In genomic region chr6:33205172-33206026, GRCh38 we compare ENCODE assay signal across 8 cellular contexts. TPM values are rescaled to one million over a fixed set of nuclear protein-coding genes. Genes with fewer than 3 reads are reported as not detected.
DNase-seq lines count a peak whose midpoint lies in the region; ATAC-seq, FAIRE-seq and TF ChIP-seq lines count a peak whose summit lies in the region.

No MANE protein-coding gene starts in this region.

- H3K27me3 Mint-ChIP-seq in memory B cell, result no peaks in the 10 kb centered on the region

- peak overlapping the region; percentile 11 for H2AFZ ChIP-seq in GM12878 (ENCODE audit: control insufficient read depth, low read depth, low read length)

- TF ChIP-seq RAD21 in GM12878 (IDR thresholded peaks at IDR 0.05; ENCODE audit: insufficient read depth, low read depth, low read length), result peak; percentile 27; the same call in 1 of the 2 replicates

- RAD21 ChIA-PET in GM12878 (lab: Charles Lee; ENCODE audit: unreplicated experiment), result interaction anchor here (2.9 kb wide), 1 partner anchor 44 kb away, joined by 25 read pairs; no protein-coding TSS in a partner anchor

- POLR2A ChIA-PET in GM12878 (lab: Charles Lee), result interaction anchor here (0.5 to 1.2 kb wide), 5 partner anchors 10 to 249 kb away, joined by 3 to 5 read pairs (median 3); partner anchors contain the start of gene ZBTB9

- TF ChIP-seq CTCF in GM12872 (IDR thresholded peaks at IDR 0.05; ENCODE audit: insufficient read depth, low read depth, low read length) (peak; percentile 48; the same call in 2 of the 3 replicates), NB4 (IDR thresholded peaks at IDR 0.05; ENCODE audit: low read depth, low read length) (peak; percentile 11), GM12878 (IDR thresholded peaks at IDR 0.05 in 2 of 3, conservative IDR thresholded peaks at IDR 0.05 in 1 of 3; ENCODE audit: control insufficient read depth in 2 of 3, extremely low read depth in 1 of 3, insufficient read depth in 1 of 3, low read depth in 3 of 3, low read length in 3 of 3) (peak; percentile 11 to 26 (median 25); a peak in 4 of 6 replicates), upper lobe of left lung (IDR thresholded peaks at IDR 0.05) (no peak)

- H3K27me3 ChIP-seq in GM12878 (replicated peaks in 1 of 2; ENCODE audit: control insufficient read depth in 2 of 2, insufficient read depth in 2 of 2, low read length in 1 of 2) (no peaks in the 10 kb centered on the region), upper lobe of left lung (no peaks in the 10 kb centered on the region)

- H3K9me3 Mint-ChIP-seq in memory B cell, result no peaks in the 10 kb centered on the region

- H3K4me1 Mint-ChIP-seq in memory B cell, result peaks cover 47% of the 10 kb centered on the region

- H3K4me3 Mint-ChIP-seq in memory B cell, result peak overlapping the region; percentile 94

- peaks cover 23% of the 10 kb centered on the region for H3K36me3 Mint-ChIP-seq in memory B cell

- FAIRE-seq in GM12878 (lab: Jason Lieb, UNC), result no peak

- H3K36me3 ChIP-seq in GM12878 (ENCODE audit: control insufficient read depth in 2 of 2, insufficient read depth in 2 of 2, low read length in 1 of 2) (peaks cover 8 to 20% of the 10 kb centered on the region in 2 experiments), upper lobe of left lung (peaks cover 9 to 33% (median 23%) of the 10 kb centered on the region in 4 donors)

- TF ChIP-seq EP300 in GM12878 (IDR thresholded peaks at IDR 0.05; ENCODE audit: borderline replicate concordance in 1 of 2, control insufficient read depth in 1 of 2, low read depth in 2 of 2, low read length in 2 of 2) (no peak), upper lobe of left lung (IDR thresholded peaks at IDR 0.05) (no peak)

- H3K79me2 ChIP-seq in GM12878 (ENCODE audit: control insufficient read depth, insufficient read depth, low read length), result peaks cover 24% of the 10 kb centered on the region

- DNase-seq in NB4 (ENCODE audit: low read depth), result peak; percentile 31
- no peak for DNase-seq in GM12878 (ENCODE audit: low read depth, low spot score)
- DNase-seq in memory B cell (ENCODE audit: low spot score in 2 of 2), result no peak
- no peak for DNase-seq in upper lobe of left lung
- no peak for DNase-seq in pons (ENCODE audit: low spot score)
- no peak for DNase-seq in NCI-H510A (lab: John Stamatoyannopoulos, UW)

- in situ Hi-C loops in GM12878 (cut with MboI), result no loop called here

- H3K4me3 ChIP-seq in NB4 (ENCODE audit: low read depth, low read length) (no peak overlapping the region), GM12878 (peak overlapping the region; percentile 94), upper lobe of left lung (peak overlapping the region in 3 of 4 donors; percentile 63 to 80 (median 78))

- no peaks in the 10 kb centered on the region for H3K9me3 ChIP-seq in GM12878 (replicated peaks; ENCODE audit: control insufficient read depth, insufficient read depth, low read length)
- H3K9me3 ChIP-seq in upper lobe of left lung, result no peaks in the 10 kb centered on the region

- H3K27ac Mint-ChIP-seq in memory B cell, result peak overlapping the region; percentile 0

- H3K4me1 ChIP-seq in GM12878 (ENCODE audit: control insufficient read depth, insufficient read depth, low read length), result peaks cover 33% of the 10 kb centered on the region
- H3K4me1 ChIP-seq in upper lobe of left lung, result peaks cover 46 to 67% (median 47%) of the 10 kb centered on the region in 4 donors

- SMC1A ChIA-PET in GM12878 (lab: Charles Lee; ENCODE audit: uncharacterized antibody, unreplicated experiment), result interaction anchor here (1.0 to 1.3 kb wide), 2 partner anchors 41 to 43 kb away, joined by 3 to 8 read pairs; no protein-coding TSS in a partner anchor

- H4K20me1 ChIP-seq in GM12878 (ENCODE audit: control insufficient read depth, insufficient read depth), result no peaks in the 10 kb centered on the region

- peak overlapping the region; percentile 80 for H3K9ac ChIP-seq in GM12878 (ENCODE audit: control insufficient read depth, insufficient read depth, low read length)

- BruUV-seq in GM12878 (replicated peaks; lab: Mats Ljungman, UMichigan), result no TSS peak

- TF ChIP-seq POLR2A in NB4 (IDR thresholded peaks at IDR 0.05; ENCODE audit: extremely low read depth, insufficient read length) (no peak), GM12878 (IDR thresholded peaks at IDR 0.05; ENCODE audit: low read depth, low read length) (no peak), upper lobe of left lung (IDR thresholded peaks at IDR 0.05) (no peak)

- H3K4me2 ChIP-seq in GM12878 (ENCODE audit: control insufficient read depth, insufficient read depth), result peak overlapping the region; percentile 98

- CTCF ChIA-PET in GM12878 (lab: Yijun Ruan, JAX), result interaction anchor here (2.4 kb wide), 1 partner anchor 44 kb away, joined by 19 read pairs; no protein-coding TSS in a partner anchor

- ATAC-seq in GM12878, result peak; percentile 29
- no peak for ATAC-seq in memory B cell (ENCODE audit: low read depth)
- ATAC-seq in upper lobe of left lung (ENCODE audit: low FRiP score in 2 of 2), result no peak
- ATAC-seq in GM19467 (IDR thresholded peaks at IDR 0.05; ENCODE audit: unreplicated experiment), result no peak

- WGBS in GM12878 (ENCODE audit: insufficient coverage, insufficient replicate concordance, low lambda C conversion rate, missing lambda C conversion rate), result 5% methylated on average over 18 of the region's 18 CpGs
- WGBS in upper lobe of left lung, 2 donors, result 32 to 49% methylated on average over 9 to 18 of the region's 18 CpGs

- H3K27ac ChIP-seq in GM12878 (ENCODE audit: control insufficient read depth, insufficient read depth) (peak overlapping the region; percentile 78), upper lobe of left lung (peak overlapping the region; percentile 64 to 78 (median 70))

- intact Hi-C loops in GM12878 (cut with micrococcal nuclease; ENCODE audit: unreplicated experiment), result loop anchor here (1.0 to 10.0 kb wide), 2 partner anchors 43 to 369 kb away; no protein-coding TSS in a partner anchor

RNA-seq across cellular contexts. Expression of gene HSD17B8, which starts 0.9 kb away (rescaled TPM):
- total RNA-seq in GM12878 (2013; cell fraction: nucleolus; rRNA removed), result 7.5 and 9.9 TPM in 2 replicates
- total RNA-seq in GM12878 (2014; rRNA removed), result 38.4 and 41.5 TPM in 2 replicates
- 14.1 and 14.4 TPM in 2 replicates for total RNA-seq in GM12878 (2014; rRNA removed; fragmentation: Illumina TruSeq; extraction: Trizol)
- total RNA-seq in GM12878 (2021), result 23.8 and 30.8 TPM in 2 replicates
- polyA plus RNA-seq in GM12878 (2011; ENCODE audit: low read depth), result 13.8 TPM
- polyA plus RNA-seq in GM12878 (2011; rRNA removed), result 20.0 and 29.2 TPM in 2 replicates
- polyA plus RNA-seq in GM12878 (2011; cell fraction: cytosol; rRNA removed), result 41.7 and 54.6 TPM in 2 replicates
- polyA plus RNA-seq in GM12878 (2011; cell fraction: nucleus; rRNA removed), result 51.8 and 54.1 TPM in 2 replicates
- polyA plus RNA-seq in GM12878 (2012), result 19.5 and 25.0 TPM in 2 replicates
- polyA plus RNA-seq in GM12878 (2014; fragmentation: Illumina TruSeq; extraction: Trizol), result 7.8 and 12.5 TPM in 2 replicates
- polyA plus RNA-seq in GM12878 (2014; fragmentation: Nextera tagmentation; extraction: Ambion mirVana), result 10 to 100 TPM in 1 of 2 experiments, 1 to 10 TPM in 1; 3.1 to 13.6 TPM
- 40.8 and 40.9 TPM in 2 replicates for polyA plus RNA-seq in GM12878 (2014; rRNA removed)
- 10 to 100 TPM; 46.7 to 54.3 TPM for polyA plus RNA-seq in GM12878 (2016; fragmentation: Nextera tagmentation; extraction: Ambion mirVana)
- polyA minus RNA-seq in GM12878 (2011; rRNA and poly(A)+ RNA removed), result 20.0 and 26.4 TPM in 2 replicates
- 3.3 and 6.5 TPM in 2 replicates for polyA minus RNA-seq in GM12878 (2011; cell fraction: cytosol; rRNA and poly(A)+ RNA removed)
- 5.9 and 11.8 TPM in 2 replicates for polyA minus RNA-seq in GM12878 (2011; cell fraction: nucleus; rRNA and poly(A)+ RNA removed)
- total RNA-seq in upper lobe of left lung, result 10 to 100 TPM in 5 of 6 donors, 1 to 10 TPM in 1; 8.2 to 39.3 (median 28.7) TPM

RNA-seq across cellular contexts. Expression of gene RING1, which starts 2.9 kb away (rescaled TPM):
- total RNA-seq in GM12878 (2013; cell fraction: nucleolus; rRNA removed), result 5.2 and 6.4 TPM in 2 replicates
- 11.6 and 16.2 TPM in 2 replicates for total RNA-seq in GM12878 (2014; rRNA removed)
- 16.0 and 17.2 TPM in 2 replicates for total RNA-seq in GM12878 (2014; rRNA removed; fragmentation: Illumina TruSeq; extraction: Trizol)
- total RNA-seq in GM12878 (2021), result 24.1 and 24.9 TPM in 2 replicates
- polyA plus RNA-seq in GM12878 (2011; ENCODE audit: low read depth), result 7.9 TPM
- 9.0 and 15.4 TPM in 2 replicates for polyA plus RNA-seq in GM12878 (2011; rRNA removed)
- 18.1 and 21.3 TPM in 2 replicates for polyA plus RNA-seq in GM12878 (2011; cell fraction: cytosol; rRNA removed)
- 34.4 and 40.4 TPM in 2 replicates for polyA plus RNA-seq in GM12878 (2011; cell fraction: nucleus; rRNA removed)
- polyA plus RNA-seq in GM12878 (2012), result 22.0 and 31.1 TPM in 2 replicates
- polyA plus RNA-seq in GM12878 (2014; fragmentation: Illumina TruSeq; extraction: Trizol), result 11.2 and 16.9 TPM in 2 replicates
- polyA plus RNA-seq in GM12878 (2014; fragmentation: Nextera tagmentation; extraction: Ambion mirVana), result 1 to 10 TPM; 2.0 to 4.2 TPM
- polyA plus RNA-seq in GM12878 (2014; rRNA removed), result 27.2 and 27.8 TPM in 2 replicates
- polyA plus RNA-seq in GM12878 (2016; fragmentation: Nextera tagmentation; extraction: Ambion mirVana), result 1 to 10 TPM; 5.4 to 6.3 TPM
- 8.7 and 11.2 TPM in 2 replicates for polyA minus RNA-seq in GM12878 (2011; rRNA and poly(A)+ RNA removed)
- polyA minus RNA-seq in GM12878 (2011; cell fraction: cytosol; rRNA and poly(A)+ RNA removed), result 7.1 and 7.6 TPM in 2 replicates
- 2.3 and 4.1 TPM in 2 replicates for polyA minus RNA-seq in GM12878 (2011; cell fraction: nucleus; rRNA and poly(A)+ RNA removed)
- 10 to 100 TPM; 17.9 to 50.6 (median 40.4) TPM for total RNA-seq in upper lobe of left lung

RNA-seq across cellular contexts. Expression of gene SLC39A7, which starts 4.7 kb away (rescaled TPM):
- 28.9 TPM in 2 replicates for total RNA-seq in GM12878 (2013; cell fraction: nucleolus; rRNA removed)
- total RNA-seq in GM12878 (2014; rRNA removed), result 48.9 and 50.6 TPM in 2 replicates
- 41.3 and 43.9 TPM in 2 replicates for total RNA-seq in GM12878 (2014; rRNA removed; fragmentation: Illumina TruSeq; extraction: Trizol)
- total RNA-seq in GM12878 (2021), result 52.9 and 57.3 TPM in 2 replicates
- polyA plus RNA-seq in GM12878 (2011; ENCODE audit: low read depth), result 55.2 TPM
- polyA plus RNA-seq in GM12878 (2011; rRNA removed), result 23.0 and 37.4 TPM in 2 replicates
- 50.2 and 54.2 TPM in 2 replicates for polyA plus RNA-seq in GM12878 (2011; cell fraction: cytosol; rRNA removed)
- polyA plus RNA-seq in GM12878 (2011; cell fraction: nucleus; rRNA removed), result 55.7 and 62.9 TPM in 2 replicates
- 59.6 and 80.9 TPM in 2 replicates for polyA plus RNA-seq in GM12878 (2012)
- 51.0 and 63.1 TPM in 2 replicates for polyA plus RNA-seq in GM12878 (2014; fragmentation: Illumina TruSeq; extraction: Trizol)
- 1 to 10 TPM; 7.3 to 8.4 TPM for polyA plus RNA-seq in GM12878 (2014; fragmentation: Nextera tagmentation; extraction: Ambion mirVana)
- 55.3 and 56.1 TPM in 2 replicates for polyA plus RNA-seq in GM12878 (2014; rRNA removed)
- 10 to 100 TPM; 12.8 to 14.0 TPM for polyA plus RNA-seq in GM12878 (2016; fragmentation: Nextera tagmentation; extraction: Ambion mirVana)
- 30.9 and 31.3 TPM in 2 replicates for polyA minus RNA-seq in GM12878 (2011; rRNA and poly(A)+ RNA removed)
- 11.0 and 13.6 TPM in 2 replicates for polyA minus RNA-seq in GM12878 (2011; cell fraction: cytosol; rRNA and poly(A)+ RNA removed)
- polyA minus RNA-seq in GM12878 (2011; cell fraction: nucleus; rRNA and poly(A)+ RNA removed), result 18.6 and 31.2 TPM in 2 replicates
- 100 to 1,000 TPM in 2 of 6 donors, 10 to 100 TPM in 4; 37.7 to 104 (median 86.7) TPM for total RNA-seq in upper lobe of left lung

RNA-seq across cellular contexts. Expression of gene RXRB, which starts 4.9 kb away (rescaled TPM):
- total RNA-seq in GM12878 (2013; cell fraction: nucleolus; rRNA removed), result 37.4 and 40.4 TPM in 2 replicates
- 14.0 TPM in 2 replicates for total RNA-seq in GM12878 (2014; rRNA removed)
- 9.5 and 10.8 TPM in 2 replicates for total RNA-seq in GM12878 (2014; rRNA removed; fragmentation: Illumina TruSeq; extraction: Trizol)
- total RNA-seq in GM12878 (2021), result 27.1 and 30.3 TPM in 2 replicates
- polyA plus RNA-seq in GM12878 (2011; ENCODE audit: low read depth), result 20.9 TPM
- polyA plus RNA-seq in GM12878 (2011; rRNA removed), result 26.6 and 35.0 TPM in 2 replicates
- 33.9 and 40.3 TPM in 2 replicates for polyA plus RNA-seq in GM12878 (2011; cell fraction: cytosol; rRNA removed)
- 155 and 193 TPM in 2 replicates for polyA plus RNA-seq in GM12878 (2011; cell fraction: nucleus; rRNA removed)
- 35.2 and 36.1 TPM in 2 replicates for polyA plus RNA-seq in GM12878 (2012)
- 16.4 and 25.8 TPM in 2 replicates for polyA plus RNA-seq in GM12878 (2014; fragmentation: Illumina TruSeq; extraction: Trizol)
- polyA plus RNA-seq in GM12878 (2014; fragmentation: Nextera tagmentation; extraction: Ambion mirVana), result 1 to 10 TPM in 1 of 2 experiments, under 1 TPM in 1; 0.71 to 1.6 TPM
- 30.3 and 34.4 TPM in 2 replicates for polyA plus RNA-seq in GM12878 (2014; rRNA removed)
- polyA plus RNA-seq in GM12878 (2016; fragmentation: Nextera tagmentation; extraction: Ambion mirVana), result 10 to 100 TPM; 19.8 to 21.0 TPM
- polyA minus RNA-seq in GM12878 (2011; rRNA and poly(A)+ RNA removed), result 36.9 and 38.1 TPM in 2 replicates
- 6.8 and 11.2 TPM in 2 replicates for polyA minus RNA-seq in GM12878 (2011; cell fraction: cytosol; rRNA and poly(A)+ RNA removed)
- 24.2 and 28.5 TPM in 2 replicates for polyA minus RNA-seq in GM12878 (2011; cell fraction: nucleus; rRNA and poly(A)+ RNA removed)
- total RNA-seq in upper lobe of left lung, result 10 to 100 TPM; 19.3 to 67.1 (median 48.4) TPM

RNA-seq across cellular contexts. Expression of gene COL11A2, which starts 13.1 kb away (rescaled TPM):
- 1.8 and 1.9 TPM in 2 replicates for total RNA-seq in GM12878 (2013; cell fraction: nucleolus; rRNA removed)
- total RNA-seq in GM12878 (2014; rRNA removed) (0.22 and 0.23 TPM in 2 replicates), GM12878 (2014; rRNA removed; fragmentation: Illumina TruSeq; extraction: Trizol) (0.22 and 0.23 TPM in 2 replicates), GM12878 (2021) (0.51 and 0.53 TPM in 2 replicates), upper lobe of left lung (1 to 10 TPM in 2 of 6 donors, under 1 TPM in 4; 0.20 to 2.1 (median 0.74) TPM)
- 0.25 TPM for polyA plus RNA-seq in GM12878 (2011; ENCODE audit: low read depth)
- polyA plus RNA-seq in GM12878 (2011; rRNA removed) (0.42 and 0.83 TPM in 2 replicates), GM12878 (2014; fragmentation: Illumina TruSeq; extraction: Trizol) (0.09 and 0.44 TPM in 2 replicates), GM12878 (2014; fragmentation: Nextera tagmentation; extraction: Ambion mirVana) (under 1 TPM in 1 of 2 experiments, not detected in 1; 0.07 TPM), GM12878 (2014; rRNA removed) (0.72 and 0.76 TPM in 2 replicates), GM12878 (2016; fragmentation: Nextera tagmentation; extraction: Ambion mirVana) (under 1 TPM; 0.03 to 0.15 TPM)
- polyA plus RNA-seq in GM12878 (2011; cell fraction: cytosol; rRNA removed), result 0.36 and 0.57 TPM in 2 replicates
- polyA plus RNA-seq in GM12878 (2011; cell fraction: nucleus; rRNA removed), result 8.6 and 10.3 TPM in 2 replicates
- 0.70 and 0.73 TPM in 2 replicates for polyA plus RNA-seq in GM12878 (2012)
- polyA minus RNA-seq in GM12878 (2011; rRNA and poly(A)+ RNA removed), result 0.15 and 0.46 TPM in 2 replicates
- polyA minus RNA-seq in GM12878 (2011; cell fraction: cytosol; rRNA and poly(A)+ RNA removed), result not detected in 2 replicates
- 0.85 and 0.86 TPM in 2 replicates for polyA minus RNA-seq in GM12878 (2011; cell fraction: nucleus; rRNA and poly(A)+ RNA removed)

Comparison
In these comparisons a context has a peak if more than half of its experiments do, and no peak if none do; other contexts are left out.
1. CTCF ChIP-seq: peak in GM12872 (single experiment), NB4 (single experiment) and GM12878 (3 of 3); none in upper lobe of left lung (0 of 6).